8 cellular contexts compared by ENCODE assay signal in genomic region chr3:48558446-48559134, GRCh38. TPM values are rescaled to one million over a fixed set of nuclear protein-coding genes. Genes with fewer than 3 reads are reported as not detected.
A peak's percentile ranks its signal among the peaks of the same experiment; 100 is the strongest.
DNase-seq lines count a peak whose midpoint lies in the region; ATAC-seq, FAIRE-seq and TF ChIP-seq lines count a peak whose summit lies in the region.

No MANE protein-coding gene starts in this region.

- H3K4me3 ChIP-seq in K562, result no peak overlapping the region

- H3K4me1 Mint-ChIP-seq in neural crest cell, result peaks cover 54% of the 10 kb centered on the region

- WGBS in K562 (ENCODE audit: insufficient coverage, low coverage, missing lambda C conversion rate), result 11% methylated on average over 5 of the region's 7 CpGs

- peaks cover 10% of the 10 kb centered on the region; the same call in 2 of the 3 replicates for H3K36me3 ChIP-seq in K562 (ENCODE audit: control insufficient read depth, insufficient read depth, low read length)

- no peak overlapping the region; the same call in 2 of the 3 replicates for H3K27ac ChIP-seq in K562 (ENCODE audit: extremely low read depth, low read depth, low read length)

- BruUV-seq in K562 (replicated peaks; lab: Mats Ljungman, UMichigan), result no TSS peak

- H3K27me3 ChIP-seq in K562 (ENCODE audit: control insufficient read depth in 2 of 2, insufficient read depth in 2 of 2, low read length in 2 of 2), result no peaks in the 10 kb centered on the region

- peak overlapping the region in 1 of 2 experiments; percentile 72; a peak in 2 of 4 replicates for H3K9ac ChIP-seq in K562 (ENCODE audit: insufficient read depth in 1 of 2, low read depth in 2 of 2, low read length in 2 of 2)

- H3K4me2 ChIP-seq in K562 (ENCODE audit: insufficient read depth, low read length), result peak overlapping the region; percentile 29; the same call in 1 of the 2 replicates

- no peaks in the 10 kb centered on the region for H3K27me3 Mint-ChIP-seq in neural crest cell (ENCODE audit: low read depth)

- peak; percentile 95 for DNase-seq in CD1c-positive myeloid dendritic cell (ENCODE audit: extremely low spot score)
- DNase-seq in NOMO-1 (lab: John Stamatoyannopoulos, UW; ENCODE audit: unreplicated experiment in 2 of 2), result peak; percentile 34 to 35
- DNase-seq in K562 (ENCODE audit: extremely low read depth in 1 of 4, low spot score in 3 of 4), result no peak
- no peak for DNase-seq in neural crest cell (ENCODE audit: low read depth, low spot score)
- no peak for DNase-seq in stimulated activated CD4-positive, alpha-beta T cell treated with anti-CD3 and anti-CD28 coated beads, Interleukin-2, amount 100 ng/mL, for 24 hours
- DNase-seq in DMS53 treated with DMSO at 0.1 percent for 48 hours (lab: John Stamatoyannopoulos, UW; ENCODE audit: unreplicated experiment), result no peak
- DNase-seq in hepatic stellate cell (ENCODE audit: low spot score), result no peak

- POLR2A ChIA-PET in K562 (lab: Yijun Ruan, JAX), result interaction anchor here (0.6 to 1.0 kb wide), 7 partner anchors 9 to 463 kb away, joined by 3 to 5 read pairs (median 3); partner anchors contain the start of gene NDUFAF3

- peaks cover 31% of the 10 kb centered on the region for H3K79me2 ChIP-seq in K562 (ENCODE audit: control insufficient read depth, insufficient read depth, low read length)

- ATAC-seq in K562 (no peak), HG03175 (IDR thresholded peaks at IDR 0.05; ENCODE audit: unreplicated experiment) (no peak)

- in situ Hi-C loops in K562 (cut with MboI), result loop anchor here (5.0 kb wide), 1 partner anchor 91 kb away; a partner anchor contains a TSS

- intact Hi-C loops in K562 (cut with micrococcal nuclease), result loop anchor here (5.0 to 10.0 kb wide), 2 partner anchors 79 to 284 kb away; partner anchors contain the start of gene SLC26A6

- H3K9me3 ChIP-seq in K562 (replicated peaks; ENCODE audit: control insufficient read depth, insufficient read depth, low read depth, low read length), result no peaks in the 10 kb centered on the region

- H4K20me1 ChIP-seq in K562 (replicated peaks; ENCODE audit: control insufficient read depth, insufficient read depth, low read length), result 0 out of 2 replicates have a peak, but pooled peaks cover 6% of the 10 kb centered on the region

- H3K9me1 ChIP-seq in K562 (ENCODE audit: control insufficient read depth, insufficient read depth, low read length), result peaks cover 5% of the 10 kb centered on the region

- no peak for TF ChIP-seq POLR2A in K562 (conservative IDR thresholded peaks at IDR 0.05)

- FAIRE-seq in K562 (lab: Jason Lieb, UNC), result no peak

- H3K27ac Mint-ChIP-seq in neural crest cell (ENCODE audit: unreplicated experiment), result peak overlapping the region; percentile 32

- H3K36me3 Mint-ChIP-seq in neural crest cell (ENCODE audit: low read depth), result no peaks in the 10 kb centered on the region

- H3K9me3 Mint-ChIP-seq in neural crest cell, result no peaks in the 10 kb centered on the region

- peak overlapping the region; percentile 96 for H3K4me3 Mint-ChIP-seq in neural crest cell

- peaks cover 46 to 71% of the 10 kb centered on the region in 2 experiments for H3K4me1 ChIP-seq in K562 (replicated peaks in 1 of 2; ENCODE audit: control insufficient read depth in 2 of 2, insufficient read depth in 2 of 2, low read length in 2 of 2)

- TF ChIP-seq EP300 in K562 (IDR thresholded peaks at IDR 0.05; ENCODE audit: low read length), result no peak

- TF ChIP-seq CTCF in K562 (IDR thresholded peaks at IDR 0.05 in 2 of 3, conservative IDR thresholded peaks at IDR 0.05 in 1 of 3; ENCODE audit: insufficient read depth in 2 of 3, low read depth in 1 of 3, low read length in 3 of 3) (peak in 1 of 3 experiments; percentile 27; a peak in 1 of 6 replicates), neural crest cell (conservative IDR thresholded peaks at IDR 0.05) (peak; percentile 19)

- H2AFZ ChIP-seq in K562 (ENCODE audit: low read depth, low read length), result no peak overlapping the region

- no peak for TF ChIP-seq RAD21 in K562 (CRISPR knock-in tag; conservative IDR thresholded peaks at IDR 0.05 in 1 of 2, IDR thresholded peaks at IDR 0.05 in 1 of 2)

- CTCF ChIA-PET in K562 (lab: Yijun Ruan, JAX; ENCODE audit: low intra/inter-chr PET ratio), result interaction anchor here (0.5 kb wide), 1 partner anchor 129 kb away, joined by 3 read pairs; no protein-coding TSS in a partner anchor

RNA-seq across cellular contexts. Expression of gene PFKFB4, which starts 2.0 kb away (rescaled TPM):
- total RNA-seq in K562 (2011; cell fraction: chromatin; rRNA removed; ENCODE audit: low replicate concordance), result 136 and 240 TPM in 2 replicates
- 112 TPM in 2 replicates for total RNA-seq in K562 (2011; cell fraction: nucleolus; rRNA removed)
- total RNA-seq in K562 (2011; cell fraction: nucleoplasm; rRNA removed), result 150 and 164 TPM in 2 replicates
- total RNA-seq in K562 (2014; rRNA removed) (15.3 and 16.6 TPM in 2 replicates), K562 (2014; rRNA removed; fragmentation: Illumina TruSeq; extraction: Trizol) (9.6 and 11.3 TPM in 2 replicates), K562 (2015; rRNA removed; fragmentation: Illumina TruSeq; extraction: Trizol) (12.9 and 14.7 TPM in 2 replicates), K562 (2021) (13.5 and 15.8 TPM in 2 replicates), neural crest cell (19.2 and 20.4 TPM in 2 replicates)
- polyA plus RNA-seq in K562 (2011; rRNA removed) (56.3 and 71.4 TPM in 2 replicates), K562 (2014; fragmentation: Illumina TruSeq; extraction: Trizol) (13.8 and 14.5 TPM in 2 replicates), K562 (2014; fragmentation: Nextera tagmentation; extraction: Ambion mirVana) (1 to 10 TPM in 1 of 2 experiments, under 1 TPM in 1; 0.92 to 1.6 TPM), K562 (2014; rRNA removed) (13.2 and 14.0 TPM in 2 replicates)
- polyA plus RNA-seq in K562 (2011; cell fraction: cytosol; rRNA removed), result 69.3 and 79.6 TPM in 2 replicates
- polyA plus RNA-seq in K562 (2011; cell fraction: nucleus; rRNA removed), result 150 and 157 TPM in 2 replicates
- 12.3 and 18.7 TPM in 2 replicates for polyA plus RNA-seq in K562 (2012)
- polyA minus RNA-seq in K562 (2011; rRNA and poly(A)+ RNA removed), result 54.0 and 55.4 TPM in 2 replicates
- polyA minus RNA-seq in K562 (2011; cell fraction: cytosol; rRNA and poly(A)+ RNA removed), result 29.7 and 40.0 TPM in 2 replicates
- 42.4 and 62.3 TPM in 2 replicates for polyA minus RNA-seq in K562 (2011; cell fraction: nucleus; rRNA and poly(A)+ RNA removed)

RNA-seq across cellular contexts. Expression of gene UCN2, which starts 5.0 kb away (rescaled TPM):
- total RNA-seq in K562 (2011; cell fraction: chromatin; rRNA removed; ENCODE audit: low replicate concordance), result 0.65 TPM in 1 of 2 replicates, not detected in the other
- 0.33 TPM in 1 of 2 replicates, not detected in the other for total RNA-seq in K562 (2011; cell fraction: nucleolus; rRNA removed)
- 0.29 and 0.38 TPM in 2 replicates for total RNA-seq in K562 (2011; cell fraction: nucleoplasm; rRNA removed)
- total RNA-seq in K562 (2014; rRNA removed) (not detected in 2 replicates), K562 (2014; rRNA removed; fragmentation: Illumina TruSeq; extraction: Trizol) (not detected in 2 replicates), K562 (2015; rRNA removed; fragmentation: Illumina TruSeq; extraction: Trizol) (not detected in 2 replicates), K562 (2021) (0.11 TPM in 1 of 2 replicates, not detected in the other), neural crest cell (1.3 TPM in 2 replicates)
- polyA plus RNA-seq in K562 (2011; rRNA removed) (0.05 and 0.08 TPM in 2 replicates), K562 (2014; fragmentation: Illumina TruSeq; extraction: Trizol) (not detected in 2 replicates), K562 (2014; fragmentation: Nextera tagmentation; extraction: Ambion mirVana) (not detected), K562 (2014; rRNA removed) (not detected in 2 replicates)
- polyA plus RNA-seq in K562 (2011; cell fraction: cytosol; rRNA removed), result 0.04 and 0.09 TPM in 2 replicates
- 0.13 and 0.44 TPM in 2 replicates for polyA plus RNA-seq in K562 (2011; cell fraction: nucleus; rRNA removed)
- 0.16 TPM in 1 of 2 replicates, not detected in the other for polyA plus RNA-seq in K562 (2012)
- polyA minus RNA-seq in K562 (2011; rRNA and poly(A)+ RNA removed), result not detected in 2 replicates
- not detected in 2 replicates for polyA minus RNA-seq in K562 (2011; cell fraction: cytosol; rRNA and poly(A)+ RNA removed)
- polyA minus RNA-seq in K562 (2011; cell fraction: nucleus; rRNA and poly(A)+ RNA removed), result not detected in 2 replicates

RNA-seq across cellular contexts. Expression of gene COL7A1, which starts 36.5 kb away (rescaled TPM):
- 1.7 and 5.0 TPM in 2 replicates for total RNA-seq in K562 (2011; cell fraction: chromatin; rRNA removed; ENCODE audit: low replicate concordance)
- 2.9 and 4.5 TPM in 2 replicates for total RNA-seq in K562 (2011; cell fraction: nucleolus; rRNA removed)
- 1.5 and 2.3 TPM in 2 replicates for total RNA-seq in K562 (2011; cell fraction: nucleoplasm; rRNA removed)
- total RNA-seq in K562 (2014; rRNA removed), result 0.09 and 0.61 TPM in 2 replicates
- 0.03 TPM in 1 of 2 replicates, not detected in the other for total RNA-seq in K562 (2014; rRNA removed; fragmentation: Illumina TruSeq; extraction: Trizol)
- 0.14 and 0.38 TPM in 2 replicates for total RNA-seq in K562 (2015; rRNA removed; fragmentation: Illumina TruSeq; extraction: Trizol)
- total RNA-seq in K562 (2021), result 0.31 and 0.49 TPM in 2 replicates
- polyA plus RNA-seq in K562 (2011; rRNA removed), result 0.39 and 0.83 TPM in 2 replicates
- polyA plus RNA-seq in K562 (2011; cell fraction: cytosol; rRNA removed), result 0.22 TPM in 2 replicates
- 8.7 and 11.5 TPM in 2 replicates for polyA plus RNA-seq in K562 (2011; cell fraction: nucleus; rRNA removed)
- polyA plus RNA-seq in K562 (2012), result 0.87 and 4.2 TPM in 2 replicates
- polyA plus RNA-seq in K562 (2014; fragmentation: Illumina TruSeq; extraction: Trizol), result 0.17 and 0.43 TPM in 2 replicates
- not detected for polyA plus RNA-seq in K562 (2014; fragmentation: Nextera tagmentation; extraction: Ambion mirVana)
- polyA plus RNA-seq in K562 (2014; rRNA removed), result 0.28 and 0.66 TPM in 2 replicates
- 0.07 TPM in 1 of 2 replicates, not detected in the other for polyA minus RNA-seq in K562 (2011; rRNA and poly(A)+ RNA removed)
- polyA minus RNA-seq in K562 (2011; cell fraction: cytosol; rRNA and poly(A)+ RNA removed), result 0.29 and 2.9 TPM in 2 replicates
- 1.1 and 1.6 TPM in 2 replicates for polyA minus RNA-seq in K562 (2011; cell fraction: nucleus; rRNA and poly(A)+ RNA removed)
- total RNA-seq in neural crest cell, result 28.4 and 28.7 TPM in 2 replicates

RNA-seq across cellular contexts. Expression of gene UQCRC1, which starts 50.9 kb away (rescaled TPM):
- total RNA-seq in K562 (2011; cell fraction: chromatin; rRNA removed; ENCODE audit: low replicate concordance), result 163 and 409 TPM in 2 replicates
- total RNA-seq in K562 (2011; cell fraction: nucleolus; rRNA removed), result 323 and 415 TPM in 2 replicates
- total RNA-seq in K562 (2011; cell fraction: nucleoplasm; rRNA removed), result 204 and 237 TPM in 2 replicates
- total RNA-seq in K562 (2014; rRNA removed) (237 and 300 TPM in 2 replicates), K562 (2014; rRNA removed; fragmentation: Illumina TruSeq; extraction: Trizol) (167 and 219 TPM in 2 replicates), K562 (2015; rRNA removed; fragmentation: Illumina TruSeq; extraction: Trizol) (249 and 268 TPM in 2 replicates), K562 (2021) (288 and 299 TPM in 2 replicates), neural crest cell (288 and 297 TPM in 2 replicates)
- polyA plus RNA-seq in K562 (2011; rRNA removed) (424 and 448 TPM in 2 replicates), K562 (2014; fragmentation: Illumina TruSeq; extraction: Trizol) (253 and 318 TPM in 2 replicates), K562 (2014; fragmentation: Nextera tagmentation; extraction: Ambion mirVana) (100 to 1,000 TPM; 125 to 181 TPM), K562 (2014; rRNA removed) (274 and 293 TPM in 2 replicates)
- polyA plus RNA-seq in K562 (2011; cell fraction: cytosol; rRNA removed), result 573 and 695 TPM in 2 replicates
- polyA plus RNA-seq in K562 (2011; cell fraction: nucleus; rRNA removed), result 460 and 505 TPM in 2 replicates
- polyA plus RNA-seq in K562 (2012), result 235 and 311 TPM in 2 replicates
- polyA minus RNA-seq in K562 (2011; rRNA and poly(A)+ RNA removed), result 501 and 672 TPM in 2 replicates
- 336 and 338 TPM in 2 replicates for polyA minus RNA-seq in K562 (2011; cell fraction: cytosol; rRNA and poly(A)+ RNA removed)
- polyA minus RNA-seq in K562 (2011; cell fraction: nucleus; rRNA and poly(A)+ RNA removed), result 126 and 184 TPM in 2 replicates

RNA-seq across cellular contexts. Expression of gene SHISA5, which starts 54.6 kb away (rescaled TPM):
- total RNA-seq in K562 (2011; cell fraction: chromatin; rRNA removed; ENCODE audit: low replicate concordance), result 19.3 and 51.6 TPM in 2 replicates
- total RNA-seq in K562 (2011; cell fraction: nucleolus; rRNA removed), result 59.0 and 75.2 TPM in 2 replicates
- total RNA-seq in K562 (2011; cell fraction: nucleoplasm; rRNA removed), result 67.4 and 91.0 TPM in 2 replicates
- total RNA-seq in K562 (2014; rRNA removed) (58.8 and 85.0 TPM in 2 replicates), K562 (2014; rRNA removed; fragmentation: Illumina TruSeq; extraction: Trizol) (29.4 and 33.9 TPM in 2 replicates), K562 (2015; rRNA removed; fragmentation: Illumina TruSeq; extraction: Trizol) (49.8 and 50.3 TPM in 2 replicates), K562 (2021) (85.8 and 88.2 TPM in 2 replicates), neural crest cell (117 and 124 TPM in 2 replicates)
- polyA plus RNA-seq in K562 (2011; rRNA removed) (56.1 and 69.6 TPM in 2 replicates), K562 (2014; fragmentation: Illumina TruSeq; extraction: Trizol) (62.2 and 92.3 TPM in 2 replicates), K562 (2014; fragmentation: Nextera tagmentation; extraction: Ambion mirVana) (10 to 100 TPM in 1 of 2 experiments, 1 to 10 TPM in 1; 8.4 to 11.4 TPM), K562 (2014; rRNA removed) (56.5 and 68.2 TPM in 2 replicates)
- polyA plus RNA-seq in K562 (2011; cell fraction: cytosol; rRNA removed), result 99.2 and 188 TPM in 2 replicates
- 42.4 and 47.4 TPM in 2 replicates for polyA plus RNA-seq in K562 (2011; cell fraction: nucleus; rRNA removed)
- polyA plus RNA-seq in K562 (2012), result 75.9 and 100 TPM in 2 replicates
- polyA minus RNA-seq in K562 (2011; rRNA and poly(A)+ RNA removed), result 24.3 and 33.3 TPM in 2 replicates
- 50.5 and 53.7 TPM in 2 replicates for polyA minus RNA-seq in K562 (2011; cell fraction: cytosol; rRNA and poly(A)+ RNA removed)
- polyA minus RNA-seq in K562 (2011; cell fraction: nucleus; rRNA and poly(A)+ RNA removed), result 9.3 and 10.4 TPM in 2 replicates

Comparison
In these comparisons a context has a peak if more than half of its experiments do, and no peak if none do; other contexts are left out.
1. DNase-seq: peak in CD1c-positive myeloid dendritic cell (single experiment) and NOMO-1 (2 of 2); none in K562 (0 of 4), neural crest cell (single experiment), stimulated activated CD4-positive, alpha-beta T cell treated with anti-CD3 and anti-CD28 coated beads, Interleukin-2, amount 100 ng/mL, for 24 hours (0 of 2), DMS53 treated with DMSO at 0.1 percent for 48 hours (single experiment) and hepatic stellate cell (single experiment).